In genomic region chr1:109984456-109985250, GRCh38 we compare ENCODE assay signal across 8 cellular contexts. TPM values are rescaled to one million over a fixed set of nuclear protein-coding genes. Genes with fewer than 3 reads are reported as not detected.
DNase-seq lines count a peak whose midpoint lies in the region; TF ChIP-seq lines count a peak whose summit lies in the region.

Gene AHCYL1, plus strand, starts transcription at chr1:109984765. Its CDS starts 288 bp downstream, at chr1:109985053.

- H3K79me2 ChIP-seq in H9 (ENCODE audit: insufficient read depth, low read length): peaks cover 14% of the 10 kb centered on the region; the same call in 1 of the 2 replicates

- no peaks in the 10 kb centered on the region for H4K20me1 ChIP-seq in H9 (ENCODE audit: control insufficient read depth, insufficient read depth, insufficient read length)

- H4K5ac ChIP-seq in H9 (ENCODE audit: insufficient read length, low read depth, low read length): no peak within 1 kb of the TSS

- H3K36me3 Mint-ChIP-seq in H9 (ENCODE audit: insufficient read depth in 1 of 3, low read depth in 3 of 3) (peaks cover 3 to 9% (median 5%) of the 10 kb centered on the region in 3 experiments; a peak in 4 of 7 replicates), nephron (ENCODE audit: low read depth) (peaks cover 20% of the 10 kb centered on the region)
- H3K36me3 Mint-ChIP-seq in stimulated activated naive CD8-positive, alpha-beta T cell treated with anti-CD3 and anti-CD28 coated beads, Interleukin-15, Interleukin-2, amounts not matched to agents 100 ng/mL and 50 ng/mL, for 24 hours (ENCODE audit: low read depth): peaks cover 18% of the 10 kb centered on the region

- H3K4me1 Mint-ChIP-seq in H9: peaks cover 37 to 39% of the 10 kb centered on the region in 2 experiments
- H3K4me1 Mint-ChIP-seq in nephron: peaks cover 50% of the 10 kb centered on the region
- H3K4me1 Mint-ChIP-seq in stimulated activated naive CD8-positive, alpha-beta T cell treated with anti-CD3 and anti-CD28 coated beads, Interleukin-15, Interleukin-2, amounts not matched to agents 100 ng/mL and 50 ng/mL, for 24 hours (ENCODE audit: low read depth): peaks cover 29% of the 10 kb centered on the region

- H3K14ac ChIP-seq in H9 (ENCODE audit: insufficient read depth, low read length): peak within 1 kb of the TSS; percentile 81

- peaks cover 5% of the 10 kb centered on the region for H3K23me2 ChIP-seq in H9 (ENCODE audit: insufficient read length, low read depth, low read length, poor library complexity, severe bottlenecking)

- no peaks in the 10 kb centered on the region for H3K79me1 ChIP-seq in H9 (ENCODE audit: insufficient read depth, low read depth, low read length, poor library complexity, severe bottlenecking)

- TF ChIP-seq CTCF in H9 (conservative IDR thresholded peaks at IDR 0.05) (peak; percentile 99), fibroblast of pulmonary artery (IDR thresholded peaks at IDR 0.05; ENCODE audit: low read length, missing control alignments) (peak; percentile 95), nephron (IDR thresholded peaks at IDR 0.05; ENCODE audit: unreplicated experiment in 3 of 3) (peak; percentile 96 to 98 (median 98))

- H3K4me3 Mint-ChIP-seq in H9: peak within 1 kb of the TSS; percentile 95 to 97
- peak within 1 kb of the TSS; percentile 96 to 99 (median 99) for H3K4me3 Mint-ChIP-seq in nephron
- peak within 1 kb of the TSS; percentile 97 for H3K4me3 Mint-ChIP-seq in stimulated activated naive CD8-positive, alpha-beta T cell treated with anti-CD3 and anti-CD28 coated beads, Interleukin-15, Interleukin-2, amounts not matched to agents 100 ng/mL and 50 ng/mL, for 24 hours

- peak within 1 kb of the TSS; percentile 76 for H3K18ac ChIP-seq in H9 (ENCODE audit: insufficient read length, low read depth, low read length)

- H3K9me3 Mint-ChIP-seq in H9 (no peaks in the 10 kb centered on the region), nephron (no peaks in the 10 kb centered on the region)
- H3K9me3 Mint-ChIP-seq in stimulated activated naive CD8-positive, alpha-beta T cell treated with anti-CD3 and anti-CD28 coated beads, Interleukin-15, Interleukin-2, amounts not matched to agents 100 ng/mL and 50 ng/mL, for 24 hours: no peaks in the 10 kb centered on the region

- no peaks in the 10 kb centered on the region for H3K9me3 ChIP-seq in H9 (ENCODE audit: control insufficient read depth, low read depth, low read length)

- H3K4ac ChIP-seq in H9 (ENCODE audit: low read depth, low read length): no peak within 1 kb of the TSS; the same call in 1 of the 2 replicates

- H2BK5ac ChIP-seq in H9 (ENCODE audit: insufficient read length, low read length): no peak within 1 kb of the TSS

- H3K4me2 ChIP-seq in H9 (ENCODE audit: insufficient read depth, insufficient read length, low read length): peak within 1 kb of the TSS; percentile 82

- H4K91ac ChIP-seq in H9 (ENCODE audit: insufficient read length, low read depth, low read length): no peak within 1 kb of the TSS

- DNase-seq in GDM1 (lab: John Stamatoyannopoulos, UW) (peak; percentile 98), H9 (peak; percentile 99), M059J (ENCODE audit: low read depth) (peak; percentile 98), SHP77 (lab: John Stamatoyannopoulos, UW) (peak; percentile 96 to 97), fibroblast of pulmonary artery (ENCODE audit: low read depth) (peak; percentile 99)
- DNase-seq in activated effector memory CD4-positive, alpha-beta T cell treated with Interleukin-2 at 50 U/mL for 16 hours: peak; percentile 99

- H3K27ac Mint-ChIP-seq in H9: peak within 1 kb of the TSS; percentile 83 to 97 (median 91); a peak in 5 of 7 replicates
- H3K27ac Mint-ChIP-seq in nephron: peak within 1 kb of the TSS; percentile 92 to 99 (median 96)
- H3K27ac Mint-ChIP-seq in stimulated activated naive CD8-positive, alpha-beta T cell treated with anti-CD3 and anti-CD28 coated beads, Interleukin-15, Interleukin-2, amounts not matched to agents 100 ng/mL and 50 ng/mL, for 24 hours: peak within 1 kb of the TSS; percentile 97

- H2BK12ac ChIP-seq in H9 (ENCODE audit: insufficient read length, low read depth, low read length): no peak within 1 kb of the TSS

- no peak within 1 kb of the TSS for H4K8ac ChIP-seq in H9 (replicated peaks; ENCODE audit: insufficient read length, low read depth, low read length)

- H3T11ph ChIP-seq in H9 (ENCODE audit: low read length): no peak within 1 kb of the TSS

- no peak within 1 kb of the TSS for H2AFZ ChIP-seq in H9 (ENCODE audit: low read length)

- H3K27me3 ChIP-seq in H9 (ENCODE audit: insufficient read depth, low read length): no peaks in the 10 kb centered on the region

- H2BK20ac ChIP-seq in H9 (ENCODE audit: low read depth, low read length, poor library complexity, severe bottlenecking): no peak within 1 kb of the TSS

- peaks cover 5% of the 10 kb centered on the region; the same call in 1 of the 2 replicates for H3K4me1 ChIP-seq in H9 (ENCODE audit: insufficient read depth, low read length)

- H3K56ac ChIP-seq in H9 (ENCODE audit: insufficient read length, low read depth, low read length): no peak within 1 kb of the TSS

- H3K27ac ChIP-seq in H9 (ENCODE audit: insufficient read length, low read depth, low read length): no peak within 1 kb of the TSS

- no CpG with 5 or more reads among the region's 79 CpGs for WGBS in H9 (ENCODE audit: extremely low coverage, insufficient read length, low lambda C conversion rate)

- no peak within 1 kb of the TSS for H3K23ac ChIP-seq in H9 (ENCODE audit: insufficient read length, low read depth, low read length)

- H3K4me3 ChIP-seq in fibroblast of pulmonary artery (replicated peaks; ENCODE audit: low read depth, low read length): peak within 1 kb of the TSS; percentile 91

- H2BK15ac ChIP-seq in H9 (ENCODE audit: low read depth, low read length): no peak within 1 kb of the TSS

- H2BK120ac ChIP-seq in H9 (ENCODE audit: low read depth, low read length, poor library complexity, severe bottlenecking): no peak within 1 kb of the TSS

- peaks cover 3% of the 10 kb centered on the region for H3K27me3 Mint-ChIP-seq in H9 (ENCODE audit: low read depth)
- H3K27me3 Mint-ChIP-seq in nephron (ENCODE audit: low read depth): peaks cover 9% of the 10 kb centered on the region
- no peaks in the 10 kb centered on the region for H3K27me3 Mint-ChIP-seq in stimulated activated naive CD8-positive, alpha-beta T cell treated with anti-CD3 and anti-CD28 coated beads, Interleukin-15, Interleukin-2, amounts not matched to agents 100 ng/mL and 50 ng/mL, for 24 hours

- H3K9ac ChIP-seq in H9 (ENCODE audit: extremely low read depth, insufficient read length, low read length): peak within 1 kb of the TSS; percentile 62

- no peak within 1 kb of the TSS for H2AK5ac ChIP-seq in H9 (ENCODE audit: insufficient read length, low read length)

RNA-seq across cellular contexts. Expression of gene AHCYL1, which starts in this region (rescaled TPM):
- 86.0 and 89.0 TPM in 2 replicates for total RNA-seq in H9 (2021)
- total RNA-seq in M059J (2014; rRNA removed; shearing (Covaris generic)): 40.6 and 64.3 TPM in 2 replicates
